Comparison of ENCODE assay signal across 1 cellular context in the genomic region with DNA sequence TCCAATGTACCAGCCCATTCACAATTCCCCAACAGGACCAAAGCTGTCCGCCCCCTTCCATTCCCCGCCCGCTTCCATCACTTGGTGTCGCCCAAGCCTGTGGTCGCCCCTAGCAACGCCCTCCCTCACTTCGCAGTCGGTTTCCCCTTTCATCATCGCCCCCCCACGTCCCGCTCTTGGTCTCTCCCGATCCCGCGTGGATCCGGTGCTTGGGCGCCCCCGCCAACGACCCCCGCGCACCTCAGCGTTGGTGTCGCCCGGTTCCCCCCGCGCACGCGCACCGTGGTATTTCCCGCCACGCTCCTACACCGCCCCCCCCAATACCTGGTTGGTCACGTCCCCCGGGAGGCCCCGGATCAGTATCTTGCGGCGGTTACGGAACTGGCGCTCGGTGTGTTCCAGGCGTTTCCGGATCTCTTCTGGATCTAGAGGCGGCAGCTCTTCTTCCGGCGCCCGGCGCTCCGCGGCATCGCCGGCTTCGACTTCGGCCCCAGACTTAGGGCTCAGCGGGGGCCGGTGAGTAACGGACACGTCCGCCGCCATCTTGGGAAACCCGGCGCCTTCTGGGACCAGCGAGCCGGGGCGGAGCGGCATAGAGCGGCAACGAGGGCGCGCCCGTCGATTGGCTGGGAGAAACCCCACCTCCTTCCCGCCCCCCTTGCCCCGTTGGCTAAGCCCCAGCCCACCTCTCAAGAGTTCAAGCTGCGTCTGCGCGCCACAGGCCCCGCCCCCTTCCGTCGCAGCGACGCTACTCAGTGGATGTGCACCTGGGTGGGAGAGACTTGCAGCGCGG.
TF ChIP-seq lines count a peak whose summit lies in the region.

Gene RAVER1 (minus strand): TSS at position 565 of the 793 bp plus-strand sequence. CDS start 22 bp downstream, at position 543.

TF ChIP-seq in K562, 482 proteins besides CTCF, POLR2A, EP300 and RAD21 (continued from another document and continues in another):
- TF ChIP-seq SREBF2 (CRISPR knock-in tag; IDR thresholded peaks at IDR 0.05), result 0 out of 2 replicates have a peak, but pooled peaks have one; percentile 23
- no peak for TF ChIP-seq ZNF644 (tag; IDR thresholded peaks at IDR 0.05; ENCODE audit: low read depth)
- TF ChIP-seq KDM4B (IDR thresholded peaks at IDR 0.05; ENCODE audit: borderline replicate concordance in 2 of 2, low read depth in 1 of 2), result peak in 1 of 2 experiments; percentile 39; a peak in 1 of 4 replicates
- TF ChIP-seq ZNF274 (IDR thresholded peaks at IDR 0.05; ENCODE audit: borderline replicate concordance, low read depth, low read length), result no peak
- 0 out of 2 replicates have a peak, but pooled peaks have one; percentile 10 for TF ChIP-seq LARP7 (IDR thresholded peaks at IDR 0.05)
- peak; percentile 90 for TF ChIP-seq TAF7 (tag; IDR thresholded peaks at IDR 0.05)
- no peak for TF ChIP-seq ZNF699 (CRISPR knock-in tag; IDR thresholded peaks at IDR 0.05; ENCODE audit: insufficient replicate concordance)
- TF ChIP-seq AFF4 (CRISPR knock-in tag; IDR thresholded peaks at IDR 0.05), result peak; percentile 80; the same call in 1 of the 2 replicates
- no peak for TF ChIP-seq ZFP30 (CRISPR knock-in tag; IDR thresholded peaks at IDR 0.05; ENCODE audit: borderline replicate concordance)
- TF ChIP-seq ETV5 (CRISPR knock-in tag; IDR thresholded peaks at IDR 0.05; ENCODE audit: low read depth), result peak; percentile 74
- TF ChIP-seq ZNF224 (CRISPR knock-in tag; IDR thresholded peaks at IDR 0.05), result no peak
- peak; percentile 6; the same call in 1 of the 2 replicates for TF ChIP-seq NCOR1 (IDR thresholded peaks at IDR 0.05)
- peak; percentile 62 for TF ChIP-seq FIP1L1 (IDR thresholded peaks at IDR 0.05; ENCODE audit: low read depth, low read length, poor library complexity, severe bottlenecking)
- no peak for TF ChIP-seq TAF15 (IDR thresholded peaks at IDR 0.05; ENCODE audit: low read depth, low read length)
- TF ChIP-seq FOXM1 (IDR thresholded peaks at IDR 0.05; ENCODE audit: low read depth), result peak; percentile 22; the same call in 1 of the 2 replicates
- 0 out of 2 replicates have a peak, but pooled peaks have one; percentile 28 for TF ChIP-seq FOXM1 (CRISPR knock-in tag; IDR thresholded peaks at IDR 0.05; ENCODE audit: low read depth)
- TF ChIP-seq ZNF217 (CRISPR knock-in tag; IDR thresholded peaks at IDR 0.05), result no peak
- TF ChIP-seq, protein P1, sequence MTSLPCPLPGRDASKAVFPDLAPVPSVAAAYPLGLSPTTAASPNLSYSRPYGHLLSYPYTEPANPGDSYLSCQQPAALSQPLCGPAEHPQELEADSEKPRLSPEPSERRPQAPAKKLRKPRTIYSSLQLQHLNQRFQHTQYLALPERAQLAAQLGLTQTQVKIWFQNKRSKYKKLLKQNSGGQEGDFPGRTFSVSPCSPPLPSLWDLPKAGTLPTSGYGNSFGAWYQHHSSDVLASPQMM (CRISPR knock-in tag; IDR thresholded peaks at IDR 0.05), result no peak
- TF ChIP-seq MYNN (IDR thresholded peaks at IDR 0.05), result no peak
- TF ChIP-seq MYNN (CRISPR knock-in tag; IDR thresholded peaks at IDR 0.05), result no peak
- no peak for TF ChIP-seq ZFP36 (IDR thresholded peaks at IDR 0.05; ENCODE audit: low read depth, low read length, partially characterized antibody)
- TF ChIP-seq THRAP3 (IDR thresholded peaks at IDR 0.05; ENCODE audit: borderline replicate concordance), result no peak
- no peak for TF ChIP-seq TEAD2 (tag; IDR thresholded peaks at IDR 0.05)
- peak; percentile 86 for TF ChIP-seq TOE1 (IDR thresholded peaks at IDR 0.05; ENCODE audit: borderline replicate concordance)
- 0 out of 2 replicates have a peak, but pooled peaks have one; percentile 95 for TF ChIP-seq TOE1 (CRISPR knock-in tag; IDR thresholded peaks at IDR 0.05; ENCODE audit: borderline replicate concordance, low read depth)
- TF ChIP-seq ZBTB7A (IDR thresholded peaks at IDR 0.05; ENCODE audit: borderline replicate concordance, control insufficient read depth, low read depth, low read length), result peak; percentile 39; the same call in 1 of the 2 replicates
- TF ChIP-seq, protein P2, sequence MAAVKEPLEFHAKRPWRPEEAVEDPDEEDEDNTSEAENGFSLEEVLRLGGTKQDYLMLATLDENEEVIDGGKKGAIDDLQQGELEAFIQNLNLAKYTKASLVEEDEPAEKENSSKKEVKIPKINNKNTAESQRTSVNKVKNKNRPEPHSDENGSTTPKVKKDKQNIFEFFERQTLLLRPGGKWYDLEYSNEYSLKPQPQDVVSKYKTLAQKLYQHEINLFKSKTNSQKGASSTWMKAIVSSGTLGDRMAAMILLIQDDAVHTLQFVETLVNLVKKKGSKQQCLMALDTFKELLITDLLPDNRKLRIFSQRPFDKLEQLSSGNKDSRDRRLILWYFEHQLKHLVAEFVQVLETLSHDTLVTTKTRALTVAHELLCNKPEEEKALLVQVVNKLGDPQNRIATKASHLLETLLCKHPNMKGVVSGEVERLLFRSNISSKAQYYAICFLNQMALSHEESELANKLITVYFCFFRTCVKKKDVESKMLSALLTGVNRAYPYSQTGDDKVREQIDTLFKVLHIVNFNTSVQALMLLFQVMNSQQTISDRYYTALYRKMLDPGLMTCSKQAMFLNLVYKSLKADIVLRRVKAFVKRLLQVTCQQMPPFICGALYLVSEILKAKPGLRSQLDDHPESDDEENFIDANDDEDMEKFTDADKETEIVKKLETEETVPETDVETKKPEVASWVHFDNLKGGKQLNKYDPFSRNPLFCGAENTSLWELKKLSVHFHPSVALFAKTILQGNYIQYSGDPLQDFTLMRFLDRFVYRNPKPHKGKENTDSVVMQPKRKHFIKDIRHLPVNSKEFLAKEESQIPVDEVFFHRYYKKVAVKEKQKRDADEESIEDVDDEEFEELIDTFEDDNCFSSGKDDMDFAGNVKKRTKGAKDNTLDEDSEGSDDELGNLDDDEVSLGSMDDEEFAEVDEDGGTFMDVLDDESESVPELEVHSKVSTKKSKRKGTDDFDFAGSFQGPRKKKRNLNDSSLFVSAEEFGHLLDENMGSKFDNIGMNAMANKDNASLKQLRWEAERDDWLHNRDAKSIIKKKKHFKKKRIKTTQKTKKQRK (IDR thresholded peaks at IDR 0.05; ENCODE audit: borderline replicate concordance, low read depth, low read length), result no peak
- no peak for TF ChIP-seq CBFB (CRISPR knock-in tag; IDR thresholded peaks at IDR 0.05)
- TF ChIP-seq NCOA1 (IDR thresholded peaks at IDR 0.05; ENCODE audit: low read depth), result no peak
- TF ChIP-seq MAFK (IDR thresholded peaks at IDR 0.05; ENCODE audit: low read length), result no peak
- TF ChIP-seq, protein P3, sequence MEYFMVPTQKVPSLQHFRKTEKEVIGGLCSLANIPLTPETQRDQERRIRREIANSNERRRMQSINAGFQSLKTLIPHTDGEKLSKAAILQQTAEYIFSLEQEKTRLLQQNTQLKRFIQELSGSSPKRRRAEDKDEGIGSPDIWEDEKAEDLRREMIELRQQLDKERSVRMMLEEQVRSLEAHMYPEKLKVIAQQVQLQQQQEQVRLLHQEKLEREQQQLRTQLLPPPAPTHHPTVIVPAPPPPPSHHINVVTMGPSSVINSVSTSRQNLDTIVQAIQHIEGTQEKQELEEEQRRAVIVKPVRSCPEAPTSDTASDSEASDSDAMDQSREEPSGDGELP (CRISPR knock-in tag; IDR thresholded peaks at IDR 0.05; ENCODE audit: borderline replicate concordance), result peak; percentile 75
- TF ChIP-seq, protein P4, sequence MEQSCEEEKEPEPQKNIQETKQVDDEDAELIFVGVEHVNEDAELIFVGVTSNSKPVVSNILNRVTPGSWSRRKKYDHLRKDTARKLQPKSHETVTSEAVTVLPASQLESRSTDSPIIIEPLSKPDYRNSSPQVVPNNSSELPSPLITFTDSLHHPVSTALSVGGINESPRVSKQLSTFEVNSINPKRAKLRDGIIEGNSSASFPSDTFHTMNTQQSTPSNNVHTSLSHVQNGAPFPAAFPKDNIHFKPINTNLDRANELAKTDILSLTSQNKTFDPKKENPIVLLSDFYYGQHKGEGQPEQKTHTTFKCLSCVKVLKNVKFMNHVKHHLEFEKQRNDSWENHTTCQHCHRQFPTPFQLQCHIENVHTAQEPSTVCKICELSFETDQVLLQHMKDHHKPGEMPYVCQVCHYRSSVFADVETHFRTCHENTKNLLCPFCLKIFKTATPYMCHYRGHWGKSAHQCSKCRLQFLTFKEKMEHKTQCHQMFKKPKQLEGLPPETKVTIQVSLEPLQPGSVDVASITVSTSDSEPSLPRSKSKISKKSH (CRISPR knock-in tag; IDR thresholded peaks at IDR 0.05), result no peak
- TF ChIP-seq STAT5B (CRISPR knock-in tag; IDR thresholded peaks at IDR 0.05), result no peak
- TF ChIP-seq RFX1 (IDR thresholded peaks at IDR 0.05), result peak; percentile 95
- no peak for TF ChIP-seq FOXJ3 (CRISPR knock-in tag; IDR thresholded peaks at IDR 0.05)
- TF ChIP-seq XRCC4 (IDR thresholded peaks at IDR 0.05; ENCODE audit: extremely low read depth, insufficient read depth, insufficient read length), result no peak
- TF ChIP-seq RBM25 (IDR thresholded peaks at IDR 0.05; ENCODE audit: low read depth, low read length, severe bottlenecking), result no peak
- TF ChIP-seq ADNP (tag; IDR thresholded peaks at IDR 0.05), result no peak
- TF ChIP-seq KDM2B (CRISPR knock-in tag; IDR thresholded peaks at IDR 0.05), result no peak
- no peak for TF ChIP-seq HES1 (IDR thresholded peaks at IDR 0.05; ENCODE audit: low read depth)
- peak; percentile 66 for TF ChIP-seq ASH1L (IDR thresholded peaks at IDR 0.05; ENCODE audit: borderline replicate concordance, low read depth, partially characterized antibody)
- peak; percentile 94 for TF ChIP-seq HNRNPLL (IDR thresholded peaks at IDR 0.05; ENCODE audit: low read depth, low read length, poor library complexity, severe bottlenecking)
- TF ChIP-seq ZBTB33 (CRISPR knock-in tag; IDR thresholded peaks at IDR 0.05), result peak; percentile 82
- TF ChIP-seq TEAD4 (IDR thresholded peaks at IDR 0.05; ENCODE audit: low read length), result peak; percentile 19; the same call in 1 of the 2 replicates
- TF ChIP-seq TEAD4 (CRISPR knock-in tag; IDR thresholded peaks at IDR 0.05; ENCODE audit: borderline replicate concordance), result no peak
- TF ChIP-seq EGR1 (conservative IDR thresholded peaks at IDR 0.05), result peak; percentile 95
- no peak for TF ChIP-seq SNIP1 (IDR thresholded peaks at IDR 0.05; ENCODE audit: low read depth)
- TF ChIP-seq ARNT (IDR thresholded peaks at IDR 0.05), result no peak; a peak in 1 of 4 replicates
- no peak for TF ChIP-seq ESRRA (IDR thresholded peaks at IDR 0.05; ENCODE audit: borderline replicate concordance, low read depth)
- TF ChIP-seq SLC30A9 (CRISPR knock-in tag; IDR thresholded peaks at IDR 0.05), result no peak
- no peak for TF ChIP-seq MTA2 (IDR thresholded peaks at IDR 0.05; ENCODE audit: low read depth)
- TF ChIP-seq POLR2H (tag; IDR thresholded peaks at IDR 0.05; ENCODE audit: low read depth), result peak; percentile 89
